ENCODE assay signal across 1 cellular context in genomic region chr9:124110307-124110915, GRCh38.
TF ChIP-seq lines count a peak whose summit lies in the region.

No MANE protein-coding gene starts in this region.

TF ChIP-seq in HepG2, 621 proteins besides CTCF, POLR2A, EP300 and RAD21 (continued from another document and continues in another):
- TF ChIP-seq ZNF142 (CRISPR knock-in tag; IDR thresholded peaks at IDR 0.05), result peak; percentile 98
- peak; percentile 99 for TF ChIP-seq THAP8 (CRISPR knock-in tag; IDR thresholded peaks at IDR 0.05; ENCODE audit: borderline replicate concordance)
- TF ChIP-seq ZNF580 (CRISPR knock-in tag; IDR thresholded peaks at IDR 0.05; ENCODE audit: borderline replicate concordance, low read depth), result peak; percentile 100
- peak; percentile 98 for TF ChIP-seq NCOA1 (CRISPR knock-in tag; IDR thresholded peaks at IDR 0.05)
- TF ChIP-seq FOXC1 (CRISPR knock-in tag; IDR thresholded peaks at IDR 0.05; ENCODE audit: borderline replicate concordance), result peak; percentile 100
- peak; percentile 99 for TF ChIP-seq MED13 (CRISPR knock-in tag; IDR thresholded peaks at IDR 0.05)
- peak; percentile 52 for TF ChIP-seq STAG1 (CRISPR knock-in tag; IDR thresholded peaks at IDR 0.05)
- no peak for TF ChIP-seq ZNF10 (CRISPR knock-in tag; IDR thresholded peaks at IDR 0.05; ENCODE audit: borderline replicate concordance, low read depth)
- peak; percentile 100 for TF ChIP-seq ZC3H4 (CRISPR knock-in tag; IDR thresholded peaks at IDR 0.05; ENCODE audit: borderline replicate concordance)
- TF ChIP-seq PRMT3 (CRISPR knock-in tag; IDR thresholded peaks at IDR 0.05; ENCODE audit: borderline replicate concordance, low read depth), result peak; percentile 99
- TF ChIP-seq NFIB (CRISPR knock-in tag; IDR thresholded peaks at IDR 0.05; ENCODE audit: borderline replicate concordance), result peak; percentile 93
- TF ChIP-seq ZBTB42 (CRISPR knock-in tag; IDR thresholded peaks at IDR 0.05), result peak; percentile 99
- peak; percentile 79 for TF ChIP-seq CEBPG (CRISPR knock-in tag; IDR thresholded peaks at IDR 0.05)
- TF ChIP-seq HCFC1 (IDR thresholded peaks at IDR 0.05; ENCODE audit: low read depth, low read length), result peak; percentile 38; the same call in 1 of the 2 replicates
- TF ChIP-seq POLR2AphosphoS5 (IDR thresholded peaks at IDR 0.05; ENCODE audit: low read depth, low read length), result no peak
- TF ChIP-seq ZNF383 (CRISPR knock-in tag; IDR thresholded peaks at IDR 0.05; ENCODE audit: borderline replicate concordance), result no peak
- no peak for TF ChIP-seq ZNF282 (IDR thresholded peaks at IDR 0.05; ENCODE audit: partially characterized antibody)
- TF ChIP-seq UBTF (CRISPR knock-in tag; IDR thresholded peaks at IDR 0.05), result 0 out of 2 replicates have a peak, but pooled peaks have one; percentile 37
- TF ChIP-seq MTA3 (CRISPR knock-in tag; IDR thresholded peaks at IDR 0.05), result peak; percentile 97
- peak; percentile 100 for TF ChIP-seq ZNF605 (CRISPR knock-in tag; IDR thresholded peaks at IDR 0.05)
- no peak for TF ChIP-seq EZH2 (conservative IDR thresholded peaks at IDR 0.05; ENCODE audit: low read depth, low read length)
- TF ChIP-seq HNRNPK (IDR thresholded peaks at IDR 0.05; ENCODE audit: low read depth, low read length, poor library complexity, severe bottlenecking), result no peak
- peak; percentile 100 for TF ChIP-seq HOXD1 (CRISPR knock-in tag; IDR thresholded peaks at IDR 0.05)
- peak; percentile 75 for TF ChIP-seq NFYB (CRISPR knock-in tag; IDR thresholded peaks at IDR 0.05)
- TF ChIP-seq ZNF34 (CRISPR knock-in tag; IDR thresholded peaks at IDR 0.05; ENCODE audit: borderline replicate concordance), result no peak
- TF ChIP-seq SALL1 (CRISPR knock-in tag; IDR thresholded peaks at IDR 0.05), result peak; percentile 100
- TF ChIP-seq RFX5 (IDR thresholded peaks at IDR 0.05; ENCODE audit: low read depth, low read length), result no peak
- no peak for TF ChIP-seq ZEB1 (IDR thresholded peaks at IDR 0.05; ENCODE audit: insufficient replicate concordance, low read depth)
- TF ChIP-seq ATRX (CRISPR knock-in tag; IDR thresholded peaks at IDR 0.05; ENCODE audit: borderline replicate concordance), result peak; percentile 99
- TF ChIP-seq ATAD3A (CRISPR knock-in tag; IDR thresholded peaks at IDR 0.05), result peak; percentile 100
- peak; percentile 99 for TF ChIP-seq KMT2B (CRISPR knock-in tag; IDR thresholded peaks at IDR 0.05)
- TF ChIP-seq ZFAT (CRISPR knock-in tag; conservative IDR thresholded peaks at IDR 0.05), result peak; percentile 97
- TF ChIP-seq ELF3 (CRISPR knock-in tag; IDR thresholded peaks at IDR 0.05), result peak; percentile 99
- no peak for TF ChIP-seq FOXK2 (IDR thresholded peaks at IDR 0.05)
- TF ChIP-seq ZNF772 (CRISPR knock-in tag; IDR thresholded peaks at IDR 0.05), result peak; percentile 100
- TF ChIP-seq NFKBIZ (CRISPR knock-in tag; IDR thresholded peaks at IDR 0.05), result peak; percentile 100
- no peak for TF ChIP-seq NR2F6 (IDR thresholded peaks at IDR 0.05)
- TF ChIP-seq NR2F6 (CRISPR knock-in tag; IDR thresholded peaks at IDR 0.05), result peak; percentile 93
- peak; percentile 100 for TF ChIP-seq HOXA9 (CRISPR knock-in tag; IDR thresholded peaks at IDR 0.05; ENCODE audit: borderline replicate concordance)
- TF ChIP-seq, protein P1, sequence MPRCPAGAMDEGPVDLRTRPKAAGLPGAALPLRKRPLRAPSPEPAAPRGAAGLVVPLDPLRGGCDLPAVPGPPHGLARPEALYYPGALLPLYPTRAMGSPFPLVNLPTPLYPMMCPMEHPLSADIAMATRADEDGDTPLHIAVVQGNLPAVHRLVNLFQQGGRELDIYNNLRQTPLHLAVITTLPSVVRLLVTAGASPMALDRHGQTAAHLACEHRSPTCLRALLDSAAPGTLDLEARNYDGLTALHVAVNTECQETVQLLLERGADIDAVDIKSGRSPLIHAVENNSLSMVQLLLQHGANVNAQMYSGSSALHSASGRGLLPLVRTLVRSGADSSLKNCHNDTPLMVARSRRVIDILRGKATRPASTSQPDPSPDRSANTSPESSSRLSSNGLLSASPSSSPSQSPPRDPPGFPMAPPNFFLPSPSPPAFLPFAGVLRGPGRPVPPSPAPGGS (CRISPR knock-in tag; IDR thresholded peaks at IDR 0.05), result peak; percentile 100
- peak; percentile 99 for TF ChIP-seq NR0B2 (CRISPR knock-in tag; IDR thresholded peaks at IDR 0.05)
- peak; percentile 77; the same call in 1 of the 2 replicates for TF ChIP-seq GMEB2 (CRISPR knock-in tag; IDR thresholded peaks at IDR 0.05; ENCODE audit: low read depth)
- TF ChIP-seq ZNF205 (CRISPR knock-in tag; IDR thresholded peaks at IDR 0.05), result peak; percentile 99
- peak; percentile 100 for TF ChIP-seq ZNF138 (CRISPR knock-in tag; IDR thresholded peaks at IDR 0.05; ENCODE audit: low read depth)
- TF ChIP-seq MED8 (CRISPR knock-in tag; IDR thresholded peaks at IDR 0.05; ENCODE audit: insufficient replicate concordance), result no peak
- peak; percentile 98 for TF ChIP-seq ZNF564 (CRISPR knock-in tag; IDR thresholded peaks at IDR 0.05)
- TF ChIP-seq SIN3B (IDR thresholded peaks at IDR 0.05; ENCODE audit: low read length), result no peak
- no peak for TF ChIP-seq HNF4G (IDR thresholded peaks at IDR 0.05; ENCODE audit: borderline replicate concordance, low read depth, low read length)
- peak; percentile 83 for TF ChIP-seq HNF4G (CRISPR knock-in tag; IDR thresholded peaks at IDR 0.05; ENCODE audit: borderline replicate concordance, low read depth)
- TF ChIP-seq KDM1A (CRISPR knock-in tag; IDR thresholded peaks at IDR 0.05), result peak; percentile 90
- peak; percentile 100 for TF ChIP-seq CHCHD3 (CRISPR knock-in tag; IDR thresholded peaks at IDR 0.05)
- peak; percentile 100 for TF ChIP-seq ZNF784 (CRISPR knock-in tag; IDR thresholded peaks at IDR 0.05; ENCODE audit: borderline replicate concordance)
- TF ChIP-seq ZNF484 (CRISPR knock-in tag; IDR thresholded peaks at IDR 0.05; ENCODE audit: borderline replicate concordance, low read depth), result peak; percentile 98; the same call in 1 of the 2 replicates
- peak; percentile 100 for TF ChIP-seq SALL2 (CRISPR knock-in tag; IDR thresholded peaks at IDR 0.05)
- peak; percentile 65 for TF ChIP-seq BRD4 (CRISPR knock-in tag; IDR thresholded peaks at IDR 0.05)
- TF ChIP-seq YEATS4 (CRISPR knock-in tag; IDR thresholded peaks at IDR 0.05; ENCODE audit: borderline replicate concordance), result peak; percentile 95
- peak; percentile 99 for TF ChIP-seq ZNF530 (CRISPR knock-in tag; IDR thresholded peaks at IDR 0.05; ENCODE audit: low read depth)
- no peak for TF ChIP-seq FOXA1 (IDR thresholded peaks at IDR 0.05)
- peak; percentile 79 for TF ChIP-seq FOXA1 (CRISPR knock-in tag; IDR thresholded peaks at IDR 0.05)
- TF ChIP-seq RBAK (CRISPR knock-in tag; IDR thresholded peaks at IDR 0.05), result peak; percentile 94
- TF ChIP-seq ZNF496 (CRISPR knock-in tag; IDR thresholded peaks at IDR 0.05; ENCODE audit: insufficient replicate concordance), result peak; percentile 85
- TF ChIP-seq TEAD3 (CRISPR knock-in tag; optimal IDR thresholded peaks at IDR 0.05; ENCODE audit: borderline replicate concordance), result peak; percentile 96
- TF ChIP-seq SMAD3 (CRISPR knock-in tag; IDR thresholded peaks at IDR 0.05), result peak; percentile 100
- peak; percentile 98 for TF ChIP-seq SNAPC5 (CRISPR knock-in tag; IDR thresholded peaks at IDR 0.05; ENCODE audit: borderline replicate concordance)
- peak; percentile 100 for TF ChIP-seq PBX3 (CRISPR knock-in tag; IDR thresholded peaks at IDR 0.05; ENCODE audit: borderline replicate concordance)
